8 cellular contexts compared by ENCODE assay signal in genomic region chr19:19032420-19033175, GRCh38. TPM values are rescaled to one million over a fixed set of nuclear protein-coding genes. Genes with fewer than 3 reads are reported as not detected.
DNase-seq lines count a peak whose midpoint lies in the region; ATAC-seq, FAIRE-seq and TF ChIP-seq lines count a peak whose summit lies in the region.

No MANE protein-coding gene starts in this region.

- H3K4me3 ChIP-seq in MG63: peak overlapping the region; percentile 87
- peak overlapping the region; percentile 81 for H3K4me3 ChIP-seq in SK-N-MC
- peak overlapping the region; percentile 92 for H3K4me3 ChIP-seq in parathyroid adenoma (ENCODE audit: low read depth, low read length)
- peak overlapping the region; percentile 79 to 86 for H3K4me3 ChIP-seq in tibial artery

- DNase-seq in D721Med (ENCODE audit: insufficient read length, low spot score): peak; percentile 72
- peak; percentile 96 for DNase-seq in MG63
- DNase-seq in SK-N-MC (ENCODE audit: low read depth, low spot score): peak; percentile 93
- peak; percentile 79 for DNase-seq in activated naive CD8-positive, alpha-beta T cell treated with anti-CD3 and anti-CD28 coated beads, Interleukin-2, amount 50 U/mL, for 16 hours (ENCODE audit: low read depth, low spot score)
- peak; percentile 95 for DNase-seq in cardiac septum (ENCODE audit: low spot score)
- peak; percentile 93 to 95 for DNase-seq in tibial artery

- TF ChIP-seq CTCF in D721Med (IDR thresholded peaks at IDR 0.05; ENCODE audit: insufficient read depth, missing control alignments) (no peak), parathyroid adenoma (IDR thresholded peaks at IDR 0.05) (no peak), tibial artery (IDR thresholded peaks at IDR 0.05) (no peak)

- H3K4me2 ChIP-seq in parathyroid adenoma (ENCODE audit: low read length): peak overlapping the region; percentile 93

- H3K36me3 ChIP-seq in MG63 (peaks cover 76% of the 10 kb centered on the region), SK-N-MC (ENCODE audit: insufficient read depth, low read length) (peaks cover 60% of the 10 kb centered on the region), parathyroid adenoma (ENCODE audit: control insufficient read depth, insufficient read depth, low read length) (no peaks in the 10 kb centered on the region), tibial artery (peaks cover 13 to 35% (median 23%) of the 10 kb centered on the region in 3 donors)

- H3K9ac ChIP-seq in SK-N-MC (ENCODE audit: insufficient read length): peak overlapping the region; percentile 94
- H3K9ac ChIP-seq in parathyroid adenoma: no peak overlapping the region

- intact Hi-C loops in cardiac septum (cut with DNase I): loop anchor here (2.0 to 5.0 kb wide), 2 partner anchors 30 to 115 kb away; partner anchors contain the start of genes COPE, DDX49 and SLC25A42
- intact Hi-C loops in tibial artery (cut with DNase I; ENCODE audit: low total_unique reads): no loop called here

- H3K9me3 ChIP-seq in MG63 (peaks cover 1% of the 10 kb centered on the region), SK-N-MC (ENCODE audit: low read depth, low read length) (no peaks in the 10 kb centered on the region), parathyroid adenoma (ENCODE audit: control insufficient read depth, low read length) (no peaks in the 10 kb centered on the region), tibial artery (no peaks in the 10 kb centered on the region)

- H3K4me1 ChIP-seq in parathyroid adenoma (no peaks in the 10 kb centered on the region), tibial artery (peaks cover 0 to 29% (median 22%) of the 10 kb centered on the region in 4 donors)

- ATAC-seq in GM21825 (IDR thresholded peaks at IDR 0.05; ENCODE audit: unreplicated experiment): peak; percentile 53

- H2AFZ ChIP-seq in parathyroid adenoma: peak overlapping the region; percentile 45

- H3K27ac ChIP-seq in SK-N-MC (peak overlapping the region; percentile 84), parathyroid adenoma (no peak overlapping the region), tibial artery (peak overlapping the region; percentile 85 to 91)

- H3K27me3 ChIP-seq in MG63 (no peaks in the 10 kb centered on the region), parathyroid adenoma (ENCODE audit: control insufficient read depth, insufficient read depth, low read length) (no peaks in the 10 kb centered on the region), tibial artery (no peaks in the 10 kb centered on the region)

- H3K79me2 ChIP-seq in parathyroid adenoma: peaks cover 36% of the 10 kb centered on the region

- no peak for FAIRE-seq in D721Med (lab: Jason Lieb, UNC)

RNA-seq across cellular contexts. Expression of gene SUGP2, which starts 0.7 kb away (rescaled TPM):
- total RNA-seq in MG63 (2014; rRNA removed; shearing (Covaris generic); ENCODE audit: low replicate concordance): 57.3 and 58.7 TPM in 2 replicates
- total RNA-seq in cardiac septum: 60.4 TPM

RNA-seq across cellular contexts. Expression of gene ARMC6, which starts 0.8 kb away (rescaled TPM):
- total RNA-seq in MG63 (2014; rRNA removed; shearing (Covaris generic); ENCODE audit: low replicate concordance): 219 and 267 TPM in 2 replicates
- total RNA-seq in cardiac septum: 15.9 TPM

RNA-seq across cellular contexts. Expression of gene SLC25A42, which starts 31.2 kb away (rescaled TPM):
- total RNA-seq in MG63 (2014; rRNA removed; shearing (Covaris generic); ENCODE audit: low replicate concordance): 2.0 and 10.0 TPM in 2 replicates
- 14.9 TPM for total RNA-seq in cardiac septum

Comparison
In these comparisons a context has a peak if more than half of its experiments do, and no peak if none do; other contexts are left out.
1. RNA of gene ARMC6, which starts 0.8 kb away (total RNA-seq): 219 to 267 TPM in MG63; 15.9 TPM in cardiac septum (single experiment); every median in the first group is over 10 times any median in the second.
2. Peak in every context shown above with its lines, with median percentiles within 50 percentile points of each other: DNase-seq and H3K4me3 ChIP-seq.